Comparison of ENCODE assay signal across 8 cellular contexts in the genomic region with DNA sequence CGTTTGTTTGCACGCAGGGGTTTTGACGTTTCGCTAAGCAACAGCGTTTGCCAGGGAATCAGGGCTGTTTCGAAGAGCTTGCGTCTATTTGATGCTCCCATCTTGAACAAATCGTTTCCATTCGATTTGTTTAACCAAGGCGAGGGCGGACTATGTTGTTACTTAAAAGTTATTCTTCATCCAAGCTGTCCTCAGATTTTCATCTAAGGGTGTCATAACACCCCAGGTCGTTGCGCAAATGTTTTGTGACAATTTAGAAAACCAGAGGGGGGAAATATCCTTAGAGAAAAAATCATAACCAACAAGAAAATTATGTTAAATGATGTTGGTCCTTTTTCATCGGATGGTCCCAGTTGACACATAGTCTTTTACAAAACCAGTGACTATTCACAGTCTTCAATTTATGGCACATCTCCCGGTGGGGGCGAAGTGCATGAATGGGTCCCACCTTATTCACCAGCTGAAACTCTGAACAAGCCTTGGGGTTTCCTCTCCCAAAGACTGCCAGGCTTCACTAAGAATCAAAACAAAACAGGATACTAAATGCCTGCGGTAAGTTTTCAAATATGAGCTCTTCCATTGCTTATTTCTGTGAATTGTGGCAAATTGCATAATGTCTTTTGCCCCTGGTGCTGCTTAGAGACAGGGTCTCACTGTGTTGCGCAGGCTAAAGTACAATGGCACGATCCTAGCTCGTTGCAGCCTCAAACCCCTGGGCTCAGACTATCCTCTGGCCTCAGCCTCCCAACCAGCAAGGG.
DNase-seq lines count a peak whose midpoint lies in the region; FAIRE-seq and TF ChIP-seq lines count a peak whose summit lies in the region.

No MANE protein-coding gene starts in this region.

- peak overlapping the region; percentile 54 for H3K4me3 ChIP-seq in NT2/D1 (ENCODE audit: insufficient read length, low read depth)
- peak overlapping the region; percentile 81 for H3K4me3 ChIP-seq in endocrine pancreas (ENCODE audit: control insufficient read depth, insufficient read depth, low read length)

- H3K9me3 Mint-ChIP-seq in neural crest cell: no peaks in the 10 kb centered on the region

- CTCF ChIA-PET in GM10248 (lab: Yijun Ruan, JAX): interaction anchor here (0.7 to 8.6 kb wide), 20 partner anchors 8 to 473 kb away, joined by 3 to 115 read pairs (median 4); a partner anchor contains a TSS

- POLR2A ChIA-PET in GM10248 (lab: Yijun Ruan, JAX): interaction anchor here (1.0 to 1.9 kb wide), 4 partner anchors 10 to 122 kb away, joined by 4 to 5 read pairs (median 4); no protein-coding TSS in a partner anchor

- H3K36me3 ChIP-seq in NT2/D1 (ENCODE audit: insufficient read depth, insufficient read length, low read length): no peaks in the 10 kb centered on the region
- no peaks in the 10 kb centered on the region for H3K36me3 ChIP-seq in endocrine pancreas (ENCODE audit: control insufficient read depth, insufficient read depth, low read length)

- H3K4me3 Mint-ChIP-seq in neural crest cell: peak overlapping the region; percentile 94

- H3K27me3 ChIP-seq in NT2/D1 (ENCODE audit: insufficient read depth, insufficient read length) (no peaks in the 10 kb centered on the region), endocrine pancreas (ENCODE audit: control insufficient read depth, insufficient read depth, low read length) (no peaks in the 10 kb centered on the region)

- H3K4me1 ChIP-seq in NT2/D1 (ENCODE audit: insufficient read depth, insufficient read length) (no peaks in the 10 kb centered on the region), endocrine pancreas (ENCODE audit: control insufficient read depth, insufficient read depth, low read length) (peaks cover under 1% of the 10 kb centered on the region)

- H3K9ac ChIP-seq in NT2/D1 (ENCODE audit: insufficient read length, low read depth) (peak overlapping the region; percentile 81), endocrine pancreas (ENCODE audit: control insufficient read depth, insufficient read depth, low read length) (peak overlapping the region; percentile 91)

- H3K27ac Mint-ChIP-seq in neural crest cell (ENCODE audit: unreplicated experiment): no peak overlapping the region

- no peak for FAIRE-seq in frontal cortex (lab: Jason Lieb, UNC)

- no peaks in the 10 kb centered on the region for H3K9me3 ChIP-seq in NT2/D1 (ENCODE audit: insufficient read depth, low read length)
- no peaks in the 10 kb centered on the region for H3K9me3 ChIP-seq in endocrine pancreas (ENCODE audit: control insufficient read depth, low read length)

- TF ChIP-seq CTCF in neural crest cell (conservative IDR thresholded peaks at IDR 0.05) (no peak), GM10248 (IDR thresholded peaks at IDR 0.05; ENCODE audit: control extremely low read depth, extremely low read depth, low read depth, missing control alignments) (no peak)

- H3K4me1 Mint-ChIP-seq in neural crest cell: peaks cover 29% of the 10 kb centered on the region

- H3K36me3 Mint-ChIP-seq in neural crest cell (ENCODE audit: low read depth): no peaks in the 10 kb centered on the region

- H3K27me3 Mint-ChIP-seq in neural crest cell (ENCODE audit: low read depth): no peaks in the 10 kb centered on the region

- DNase-seq in COR-L47 (lab: John Stamatoyannopoulos, UW) (peak; percentile 89), NT2/D1 (ENCODE audit: low read depth, low spot score) (no peak), neural crest cell (ENCODE audit: low read depth, low spot score) (no peak), NCI-H524 (lab: John Stamatoyannopoulos, UW) (no peak), OCI-M2 (lab: John Stamatoyannopoulos, UW; ENCODE audit: unreplicated experiment) (no peak), frontal cortex (ENCODE audit: low spot score in 2 of 2) (no peak), GM10248 (ENCODE audit: extremely low spot score) (no peak)
